ENCODE assay signal across 1 cellular context in the genomic region with DNA sequence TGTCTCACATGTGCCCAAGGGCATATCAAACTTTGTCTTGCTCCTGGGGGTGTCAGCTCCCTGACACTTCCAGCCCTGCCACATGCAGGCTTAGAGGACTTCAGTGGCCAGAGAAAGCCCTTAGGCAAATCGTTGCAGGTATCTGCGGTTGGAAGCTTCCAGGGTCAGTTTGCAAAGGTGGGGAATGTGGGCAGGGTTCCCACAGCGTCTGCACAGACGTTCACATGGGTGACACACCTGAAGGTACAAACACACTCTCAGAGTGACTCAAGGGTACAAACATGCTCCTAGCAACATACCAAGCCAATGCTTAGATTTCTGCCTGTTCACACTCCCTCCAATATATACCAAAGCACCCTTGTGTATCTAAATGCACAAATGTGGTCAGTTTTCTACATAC.
TF ChIP-seq lines count a peak whose summit lies in the region.

No MANE protein-coding gene starts in this region.

TF ChIP-seq in GM23338, 12 proteins besides CTCF, POLR2A, EP300 and RAD21 (continued from another document):
- TF ChIP-seq, protein P1, sequence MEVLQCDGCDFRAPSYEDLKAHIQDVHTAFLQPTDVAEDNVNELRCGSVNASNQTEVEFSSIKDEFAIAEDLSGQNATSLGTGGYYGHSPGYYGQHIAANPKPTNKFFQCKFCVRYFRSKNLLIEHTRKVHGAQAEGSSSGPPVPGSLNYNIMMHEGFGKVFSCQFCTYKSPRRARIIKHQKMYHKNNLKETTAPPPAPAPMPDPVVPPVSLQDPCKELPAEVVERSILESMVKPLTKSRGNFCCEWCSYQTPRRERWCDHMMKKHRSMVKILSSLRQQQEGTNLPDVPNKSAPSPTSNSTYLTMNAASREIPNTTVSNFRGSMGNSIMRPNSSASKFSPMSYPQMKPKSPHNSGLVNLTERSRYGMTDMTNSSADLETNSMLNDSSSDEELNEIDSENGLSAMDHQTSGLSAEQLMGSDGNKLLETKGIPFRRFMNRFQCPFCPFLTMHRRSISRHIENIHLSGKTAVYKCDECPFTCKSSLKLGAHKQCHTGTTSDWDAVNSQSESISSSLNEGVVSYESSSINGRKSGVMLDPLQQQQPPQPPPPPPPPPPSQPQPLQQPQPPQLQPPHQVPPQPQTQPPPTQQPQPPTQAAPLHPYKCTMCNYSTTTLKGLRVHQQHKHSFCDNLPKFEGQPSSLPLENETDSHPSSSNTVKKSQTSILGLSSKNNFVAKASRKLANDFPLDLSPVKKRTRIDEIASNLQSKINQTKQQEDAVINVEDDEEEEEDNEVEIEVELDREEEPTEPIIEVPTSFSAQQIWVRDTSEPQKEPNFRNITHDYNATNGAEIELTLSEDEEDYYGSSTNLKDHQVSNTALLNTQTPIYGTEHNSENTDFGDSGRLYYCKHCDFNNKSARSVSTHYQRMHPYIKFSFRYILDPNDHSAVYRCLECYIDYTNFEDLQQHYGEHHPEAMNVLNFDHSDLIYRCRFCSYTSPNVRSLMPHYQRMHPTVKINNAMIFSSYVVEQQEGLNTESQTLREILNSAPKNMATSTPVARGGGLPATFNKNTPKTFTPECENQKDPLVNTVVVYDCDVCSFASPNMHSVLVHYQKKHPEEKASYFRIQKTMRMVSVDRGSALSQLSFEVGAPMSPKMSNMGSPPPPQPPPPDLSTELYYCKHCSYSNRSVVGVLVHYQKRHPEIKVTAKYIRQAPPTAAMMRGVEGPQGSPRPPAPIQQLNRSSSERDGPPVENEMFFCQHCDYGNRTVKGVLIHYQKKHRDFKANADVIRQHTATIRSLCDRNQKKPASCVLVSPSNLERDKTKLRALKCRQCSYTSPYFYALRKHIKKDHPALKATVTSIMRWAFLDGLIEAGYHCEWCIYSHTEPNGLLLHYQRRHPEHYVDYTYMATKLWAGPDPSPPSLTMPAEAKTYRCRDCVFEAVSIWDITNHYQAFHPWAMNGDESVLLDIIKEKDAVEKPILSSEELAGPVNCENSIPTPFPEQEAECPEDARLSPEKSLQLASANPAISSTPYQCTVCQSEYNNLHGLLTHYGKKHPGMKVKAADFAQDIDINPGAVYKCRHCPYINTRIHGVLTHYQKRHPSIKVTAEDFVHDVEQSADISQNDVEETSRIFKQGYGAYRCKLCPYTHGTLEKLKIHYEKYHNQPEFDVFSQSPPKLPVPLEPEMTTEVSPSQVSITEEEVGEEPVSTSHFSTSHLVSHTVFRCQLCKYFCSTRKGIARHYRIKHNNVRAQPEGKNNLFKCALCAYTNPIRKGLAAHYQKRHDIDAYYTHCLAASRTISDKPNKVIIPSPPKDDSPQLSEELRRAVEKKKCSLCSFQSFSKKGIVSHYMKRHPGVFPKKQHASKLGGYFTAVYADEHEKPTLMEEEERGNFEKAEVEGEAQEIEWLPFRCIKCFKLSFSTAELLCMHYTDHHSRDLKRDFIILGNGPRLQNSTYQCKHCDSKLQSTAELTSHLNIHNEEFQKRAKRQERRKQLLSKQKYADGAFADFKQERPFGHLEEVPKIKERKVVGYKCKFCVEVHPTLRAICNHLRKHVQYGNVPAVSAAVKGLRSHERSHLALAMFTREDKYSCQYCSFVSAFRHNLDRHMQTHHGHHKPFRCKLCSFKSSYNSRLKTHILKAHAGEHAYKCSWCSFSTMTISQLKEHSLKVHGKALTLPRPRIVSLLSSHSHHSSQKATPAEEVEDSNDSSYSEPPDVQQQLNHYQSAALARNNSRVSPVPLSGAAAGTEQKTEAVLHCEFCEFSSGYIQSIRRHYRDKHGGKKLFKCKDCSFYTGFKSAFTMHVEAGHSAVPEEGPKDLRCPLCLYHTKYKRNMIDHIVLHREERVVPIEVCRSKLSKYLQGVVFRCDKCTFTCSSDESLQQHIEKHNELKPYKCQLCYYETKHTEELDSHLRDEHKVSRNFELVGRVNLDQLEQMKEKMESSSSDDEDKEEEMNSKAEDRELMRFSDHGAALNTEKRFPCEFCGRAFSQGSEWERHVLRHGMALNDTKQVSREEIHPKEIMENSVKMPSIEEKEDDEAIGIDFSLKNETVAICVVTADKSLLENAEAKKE (CRISPR knock-in tag; IDR thresholded peaks at IDR 0.05) = no peak
- TF ChIP-seq POLR2AphosphoS5 (IDR thresholded peaks at IDR 0.05; ENCODE audit: low read depth) (no peak), ZNF114 (CRISPR knock-in tag; IDR thresholded peaks at IDR 0.05) (no peak), ZNF331 (CRISPR knock-in tag; IDR thresholded peaks at IDR 0.05; ENCODE audit: low read depth) (no peak), STAT1 (IDR thresholded peaks at IDR 0.05; ENCODE audit: unreplicated experiment) (no peak), EZH2phosphoT487 (IDR thresholded peaks at IDR 0.05; ENCODE audit: unreplicated experiment) (no peak), EZH2 (IDR thresholded peaks at IDR 0.05; ENCODE audit: low read depth, unreplicated experiment) (no peak), JUNB (IDR thresholded peaks at IDR 0.05; ENCODE audit: unreplicated experiment) (no peak), CREB1 (CRISPR knock-in tag; IDR thresholded peaks at IDR 0.05; ENCODE audit: low read depth) (no peak)
- TF ChIP-seq, protein P2, sequence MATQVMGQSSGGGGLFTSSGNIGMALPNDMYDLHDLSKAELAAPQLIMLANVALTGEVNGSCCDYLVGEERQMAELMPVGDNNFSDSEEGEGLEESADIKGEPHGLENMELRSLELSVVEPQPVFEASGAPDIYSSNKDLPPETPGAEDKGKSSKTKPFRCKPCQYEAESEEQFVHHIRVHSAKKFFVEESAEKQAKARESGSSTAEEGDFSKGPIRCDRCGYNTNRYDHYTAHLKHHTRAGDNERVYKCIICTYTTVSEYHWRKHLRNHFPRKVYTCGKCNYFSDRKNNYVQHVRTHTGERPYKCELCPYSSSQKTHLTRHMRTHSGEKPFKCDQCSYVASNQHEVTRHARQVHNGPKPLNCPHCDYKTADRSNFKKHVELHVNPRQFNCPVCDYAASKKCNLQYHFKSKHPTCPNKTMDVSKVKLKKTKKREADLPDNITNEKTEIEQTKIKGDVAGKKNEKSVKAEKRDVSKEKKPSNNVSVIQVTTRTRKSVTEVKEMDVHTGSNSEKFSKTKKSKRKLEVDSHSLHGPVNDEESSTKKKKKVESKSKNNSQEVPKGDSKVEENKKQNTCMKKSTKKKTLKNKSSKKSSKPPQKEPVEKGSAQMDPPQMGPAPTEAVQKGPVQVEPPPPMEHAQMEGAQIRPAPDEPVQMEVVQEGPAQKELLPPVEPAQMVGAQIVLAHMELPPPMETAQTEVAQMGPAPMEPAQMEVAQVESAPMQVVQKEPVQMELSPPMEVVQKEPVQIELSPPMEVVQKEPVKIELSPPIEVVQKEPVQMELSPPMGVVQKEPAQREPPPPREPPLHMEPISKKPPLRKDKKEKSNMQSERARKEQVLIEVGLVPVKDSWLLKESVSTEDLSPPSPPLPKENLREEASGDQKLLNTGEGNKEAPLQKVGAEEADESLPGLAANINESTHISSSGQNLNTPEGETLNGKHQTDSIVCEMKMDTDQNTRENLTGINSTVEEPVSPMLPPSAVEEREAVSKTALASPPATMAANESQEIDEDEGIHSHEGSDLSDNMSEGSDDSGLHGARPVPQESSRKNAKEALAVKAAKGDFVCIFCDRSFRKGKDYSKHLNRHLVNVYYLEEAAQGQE (IDR thresholded peaks at IDR 0.05; ENCODE audit: unreplicated experiment) = no peak
- TF ChIP-seq, protein P3, sequence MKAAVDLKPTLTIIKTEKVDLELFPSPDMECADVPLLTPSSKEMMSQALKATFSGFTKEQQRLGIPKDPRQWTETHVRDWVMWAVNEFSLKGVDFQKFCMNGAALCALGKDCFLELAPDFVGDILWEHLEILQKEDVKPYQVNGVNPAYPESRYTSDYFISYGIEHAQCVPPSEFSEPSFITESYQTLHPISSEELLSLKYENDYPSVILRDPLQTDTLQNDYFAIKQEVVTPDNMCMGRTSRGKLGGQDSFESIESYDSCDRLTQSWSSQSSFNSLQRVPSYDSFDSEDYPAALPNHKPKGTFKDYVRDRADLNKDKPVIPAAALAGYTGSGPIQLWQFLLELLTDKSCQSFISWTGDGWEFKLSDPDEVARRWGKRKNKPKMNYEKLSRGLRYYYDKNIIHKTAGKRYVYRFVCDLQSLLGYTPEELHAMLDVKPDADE (IDR thresholded peaks at IDR 0.05) = no peak
TF ChIP-seq in GM23338: peak in this region for 0.
